In the genomic region with DNA sequence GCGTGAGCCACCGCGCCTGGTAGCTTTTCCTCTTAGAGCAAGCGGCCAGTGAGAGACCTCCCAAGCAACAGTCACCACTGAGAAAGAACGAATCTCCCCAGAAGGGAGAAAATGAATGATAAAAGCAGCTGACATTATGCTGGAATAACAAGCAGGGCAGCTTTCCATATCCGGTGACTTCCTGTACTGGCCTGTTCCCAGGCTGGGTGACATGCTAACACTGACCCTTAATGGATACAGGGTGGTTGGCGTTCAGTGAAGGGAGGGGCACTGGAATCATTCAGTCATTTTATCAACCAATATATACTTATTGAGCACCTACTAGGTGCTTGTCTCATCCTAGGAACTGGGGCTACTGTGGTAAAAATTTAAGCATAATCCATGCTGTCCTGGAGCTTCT, we compare ENCODE assay signal across 24 cellular contexts.
"Had no signal": no experiment of that assay in that cellular context is flagged by ENCODE, and none has a peak within 500 bp of the region (broad histone marks: within the 10 kb centered on the region; RNA-seq: fewer than 3 reads in every experiment).

No MANE protein-coding gene starts in this region.

- ATAC-seq: effector memory CD8-positive, alpha-beta T cell; esophagus mucosa; foreskin keratinocyte; gastrocnemius medialis; gastroesophageal sphincter; heart left ventricle; heart right ventricle had no signal

- H3K27me3 ChIP-seq: colonic mucosa, esophagus muscularis mucosa, foreskin keratinocyte, gastrocnemius medialis, gastroesophageal sphincter, heart left ventricle, heart right ventricle had no signal

- H3K4me3 ChIP-seq: colonic mucosa, coronary artery, dorsolateral prefrontal cortex, esophagus muscularis mucosa, esophagus squamous epithelium, gastrocnemius medialis, gastroesophageal sphincter, heart left ventricle, heart right ventricle had no signal

- H3K27ac ChIP-seq: colonic mucosa, coronary artery, dorsolateral prefrontal cortex, epithelial cell of prostate, esophagus muscularis mucosa, esophagus squamous epithelium, foreskin keratinocyte, gastrocnemius medialis, gastroesophageal sphincter, heart left ventricle, heart right ventricle had no signal

- H3K36me3 ChIP-seq: colonic mucosa, esophagus muscularis mucosa, esophagus squamous epithelium, gastrocnemius medialis, gastroesophageal sphincter, heart left ventricle, heart right ventricle had no signal

- DNase-seq: colonic mucosa; cortex of kidney; dermis blood vessel endothelial cell; dorsolateral prefrontal cortex; effector CD4-positive, alpha-beta T cell; effector CD8-positive, alpha-beta T cell; effector memory CD4-positive, alpha-beta T cell; effector memory CD8-positive, alpha-beta T cell; endodermal cell; erythroblast; esophagus squamous epithelium; foreskin fibroblast; foreskin keratinocyte; foreskin melanocyte; gastrocnemius medialis; glutamatergic neuron; head of caudate nucleus; heart left ventricle; heart right ventricle had no signal

- H3K9me3 ChIP-seq: colonic mucosa, esophagus muscularis mucosa, esophagus squamous epithelium, gastrocnemius medialis, gastroesophageal sphincter, heart left ventricle, heart right ventricle had no signal

- H3K4me1 ChIP-seq: colonic mucosa, esophagus squamous epithelium, foreskin keratinocyte, gastroesophageal sphincter had no signal
